ENCODE assay signal across 16 cellular contexts in genomic region chr3:129252748-129253147, GRCh38.
"Had no signal": no experiment of that assay in that cellular context is flagged by ENCODE, and none has a peak within 500 bp of the region (broad histone marks: within the 10 kb centered on the region; RNA-seq: fewer than 3 reads in every experiment).

No MANE protein-coding gene starts in this region.

- ATAC-seq: effector memory CD8-positive, alpha-beta T cell; gastroesophageal sphincter; stimulated activated effector memory CD8-positive, alpha-beta T cell treated with anti-CD3 and anti-CD28 coated beads, Interleukin-12 subunit alpha, Interleukin-12 subunit beta, amount 100 ng/mL, for 72 hours had no signal

- H3K27me3 ChIP-seq: gastroesophageal sphincter, tibial nerve, vagina had no signal

- H3K27me3 Mint-ChIP-seq: activated B cell treated with CpG ODN at 0.5 μM for 24 hours; activated CD4-positive, alpha-beta T cell treated with anti-CD3 and anti-CD28 coated beads, Interleukin-2, amount 10 ng/mL, durations not matched to agents 24 days and 14 days; activated naive CD8-positive, alpha-beta T cell; effector memory CD8-positive, alpha-beta T cell had no signal

- H3K9me3 ChIP-seq: gastroesophageal sphincter, tibial nerve, vagina had no signal

- DNase-seq: activated B cell treated with CpG ODN at 0.5 μM for 24 hours; activated CD4-positive, alpha-beta T cell treated with anti-CD3 and anti-CD28 coated beads, Interleukin-2, amount 10 ng/mL, durations not matched to agents 24 days and 14 days; activated effector memory CD4-positive, alpha-beta T cell treated with anti-CD3 and anti-CD28 coated beads, Interleukin-2, amount 50 U/mL, for 16 hours; activated T-cell treated with anti-CD3 and anti-CD28 coated beads for 4 hours; anterior cingulate cortex; dermis blood vessel endothelial cell; effector memory CD8-positive, alpha-beta T cell; islet precursor cell; retina; SW 1271 had no signal

- H3K4me3 Mint-ChIP-seq: activated B cell treated with CpG ODN at 0.5 μM for 24 hours; activated CD4-positive, alpha-beta T cell treated with anti-CD3 and anti-CD28 coated beads, Interleukin-2, amount 10 ng/mL, durations not matched to agents 24 days and 14 days; effector memory CD8-positive, alpha-beta T cell; stimulated activated effector memory CD8-positive, alpha-beta T cell treated with anti-CD3 and anti-CD28 coated beads, Interleukin-12 subunit alpha, Interleukin-12 subunit beta, amount 100 ng/mL, for 72 hours had no signal

- H3K9me3 Mint-ChIP-seq: activated B cell treated with CpG ODN at 0.5 μM for 24 hours; activated CD4-positive, alpha-beta T cell treated with anti-CD3 and anti-CD28 coated beads, Interleukin-2, amount 10 ng/mL, durations not matched to agents 24 days and 14 days; effector memory CD8-positive, alpha-beta T cell; stimulated activated effector memory CD8-positive, alpha-beta T cell treated with anti-CD3 and anti-CD28 coated beads, Interleukin-12 subunit alpha, Interleukin-12 subunit beta, amount 100 ng/mL, for 72 hours had no signal

- H3K27ac Mint-ChIP-seq: activated B cell treated with CpG ODN at 0.5 μM for 24 hours had no signal

- H3K27ac ChIP-seq: gastroesophageal sphincter, tibial nerve, vagina had no signal

- H3K4me3 ChIP-seq: gastroesophageal sphincter, lung, tibial nerve, vagina had no signal
